Comparison of ENCODE assay signal across 35 cellular contexts in genomic region chr17:30532871-30533270, GRCh38.
"Had no signal": no experiment of that assay in that cellular context is flagged by ENCODE, and none has a peak within 500 bp of the region (broad histone marks: within the 10 kb centered on the region; RNA-seq: fewer than 3 reads in every experiment).

No MANE protein-coding gene starts in this region.

- H3K4me1 Mint-ChIP-seq: activated CD4-positive, alpha-beta T cell treated with anti-CD3 and anti-CD28 coated beads for 36 hours; activated CD4-positive, alpha-beta T cell treated with anti-CD3 and anti-CD28 coated beads, Interleukin-2, amount 10 ng/mL, durations not matched to agents 24 days and 14 days; activated CD8-positive, alpha-beta memory T cell treated with anti-CD3 and anti-CD28 coated beads, Interleukin-2, amount 10 ng/mL, durations not matched to agents 7 days and 5 days; activated naive CD4-positive, alpha-beta T cell treated with anti-CD3 and anti-CD28 coated beads, Interleukin-2, amount 50 U/mL, for 24 hours; activated naive CD8-positive, alpha-beta T cell treated with anti-CD3 and anti-CD28 coated beads for 36 hours; activated naive CD8-positive, alpha-beta T cell treated with anti-CD3 and anti-CD28 coated beads, Interleukin-2, amount 50 U/mL, for 24 hours; brain; central memory CD8-positive, alpha-beta T cell had no signal

- H3K27ac ChIP-seq: adrenal gland, coronary artery, dorsolateral prefrontal cortex, esophagus muscularis mucosa, foreskin keratinocyte, gastrocnemius medialis, heart left ventricle had no signal

- H3K27me3 Mint-ChIP-seq: activated CD4-positive, alpha-beta memory T cell treated with anti-CD3 and anti-CD28 coated beads for 36 hours; activated CD4-positive, alpha-beta T cell treated with anti-CD3 and anti-CD28 coated beads for 36 hours; activated CD4-positive, alpha-beta T cell treated with anti-CD3 and anti-CD28 coated beads, Interleukin-2, amount 10 ng/mL, durations not matched to agents 24 days and 14 days; activated CD8-positive, alpha-beta memory T cell treated with anti-CD3 and anti-CD28 coated beads, Interleukin-2, amount 10 ng/mL, durations not matched to agents 7 days and 5 days; activated naive CD4-positive, alpha-beta T cell treated with anti-CD3 and anti-CD28 coated beads, Interleukin-2, amount 50 U/mL, for 24 hours; activated naive CD8-positive, alpha-beta T cell treated with anti-CD3 and anti-CD28 coated beads for 36 hours; activated naive CD8-positive, alpha-beta T cell treated with anti-CD3 and anti-CD28 coated beads, Interleukin-2, amount 50 U/mL, for 24 hours; brain; central memory CD8-positive, alpha-beta T cell; dendritic cell treated with granulocyte-macrophage colony-stimulating factor and Interleukin-4, amounts not matched to agents 40 ng/mL and 50 ng/mL, for 4 days had no signal

- H3K27ac Mint-ChIP-seq: activated CD4-positive, alpha-beta memory T cell treated with anti-CD3 and anti-CD28 coated beads for 36 hours; activated CD4-positive, alpha-beta T cell treated with anti-CD3 and anti-CD28 coated beads for 36 hours; activated CD4-positive, alpha-beta T cell treated with anti-CD3 and anti-CD28 coated beads, Interleukin-2, amount 10 ng/mL, durations not matched to agents 24 days and 14 days; activated CD8-positive, alpha-beta memory T cell treated with anti-CD3 and anti-CD28 coated beads, Interleukin-2, amount 10 ng/mL, durations not matched to agents 7 days and 5 days; activated CD8-positive, alpha-beta T cell treated with anti-CD3 and anti-CD28 coated beads, Interleukin-2, amount 10 ng/mL, durations not matched to agents 7 days and 5 days; activated naive CD4-positive, alpha-beta T cell treated with anti-CD3 and anti-CD28 coated beads for 36 hours; activated naive CD4-positive, alpha-beta T cell treated with anti-CD3 and anti-CD28 coated beads, Interleukin-2, amount 50 U/mL, for 24 hours; activated naive CD8-positive, alpha-beta T cell treated with anti-CD3 and anti-CD28 coated beads for 36 hours; activated naive CD8-positive, alpha-beta T cell treated with anti-CD3 and anti-CD28 coated beads, Interleukin-2, amount 50 U/mL, for 24 hours; activated T-helper 1 cell treated with anti-CD3 and anti-CD28 coated beads, Interleukin-12 subunit alpha, Interleukin-12 subunit beta, Interleukin-2, Interleukin-4 antibody, amounts not matched to agents 30 ng/mL and 10 ng/mL and 1 ng/mL, durations not matched to agents 14 hours and 24 hours and 36 hours; activated T-helper 2 cell treated with anti-CD3 and anti-CD28 coated beads, Interferon-gamma antibody, Interleukin-2, Interleukin-4, amounts not matched to agents 10 μg/mL and 5 μg/mL and 100 μg/mL, durations not matched to agents 14 hours and 24 hours and 36 hours; brain; dendritic cell treated with granulocyte-macrophage colony-stimulating factor and Interleukin-4, amounts not matched to agents 40 ng/mL and 50 ng/mL, for 4 days; endodermal cell had no signal

- H3K36me3 ChIP-seq: adrenal gland, gastrocnemius medialis had no signal

- H3K4me3 ChIP-seq: adrenal gland, coronary artery, dorsolateral prefrontal cortex, esophagus muscularis mucosa, gastrocnemius medialis, heart left ventricle had no signal

- H3K27me3 ChIP-seq: adrenal gland, dorsolateral prefrontal cortex, esophagus muscularis mucosa, foreskin keratinocyte, gastrocnemius medialis, heart left ventricle had no signal

- H3K4me1 ChIP-seq: adrenal gland, esophagus muscularis mucosa, foreskin keratinocyte, gastrocnemius medialis, heart left ventricle had no signal

- FAIRE-seq: bronchial epithelial cell had no signal

- ATAC-seq: activated CD4-positive, alpha-beta T cell treated with anti-CD3 and anti-CD28 coated beads for 36 hours; activated CD8-positive, alpha-beta memory T cell treated with anti-CD3 and anti-CD28 coated beads, Interleukin-2, amount 10 ng/mL, durations not matched to agents 7 days and 5 days; activated CD8-positive, alpha-beta T cell treated with anti-CD3 and anti-CD28 coated beads, Interleukin-2, amount 10 ng/mL, durations not matched to agents 7 days and 5 days; activated naive CD8-positive, alpha-beta T cell treated with anti-CD3 and anti-CD28 coated beads, Interleukin-2, amount 50 U/mL, for 24 hours; foreskin keratinocyte; gastrocnemius medialis; heart left ventricle had no signal

- H3K36me3 Mint-ChIP-seq: activated CD8-positive, alpha-beta memory T cell treated with anti-CD3 and anti-CD28 coated beads, Interleukin-2, amount 10 ng/mL, durations not matched to agents 7 days and 5 days; activated naive CD4-positive, alpha-beta T cell treated with anti-CD3 and anti-CD28 coated beads, Interleukin-2, amount 50 U/mL, for 24 hours; activated naive CD8-positive, alpha-beta T cell treated with anti-CD3 and anti-CD28 coated beads for 36 hours; brain had no signal

- DNase-seq: activated CD4-positive, alpha-beta memory T cell treated with anti-CD3 and anti-CD28 coated beads for 36 hours; activated CD4-positive, alpha-beta T cell treated with anti-CD3 and anti-CD28 coated beads for 36 hours; activated CD4-positive, alpha-beta T cell treated with anti-CD3 and anti-CD28 coated beads, Interleukin-2, amount 10 ng/mL, durations not matched to agents 24 days and 14 days; activated CD4-positive, CD25-positive, alpha-beta regulatory T cell; activated CD4-positive, CD25-positive, alpha-beta regulatory T cell treated with anti-CD3 and anti-CD28 coated beads, Interleukin-2, amount 50 U/mL, for 72 hours; activated CD8-positive, alpha-beta memory T cell treated with anti-CD3 and anti-CD28 coated beads, Interleukin-2, amount 10 ng/mL, durations not matched to agents 7 days and 5 days; activated CD8-positive, alpha-beta memory T cell treated with anti-CD3 and anti-CD28 coated beads, Interleukin-2, amount 50 U/mL, for 4 hours; activated CD8-positive, alpha-beta T cell treated with anti-CD3 and anti-CD28 coated beads, Interleukin-2, amount 10 ng/mL, durations not matched to agents 7 days and 5 days; activated effector memory CD4-positive, alpha-beta T cell treated with anti-CD3 and anti-CD28 coated beads, Interleukin-2, amount 50 U/mL, for 16 hours; activated naive CD4-positive, alpha-beta T cell treated with anti-CD3 and anti-CD28 coated beads for 36 hours; activated naive CD8-positive, alpha-beta T cell treated with anti-CD3 and anti-CD28 coated beads for 36 hours; activated naive CD8-positive, alpha-beta T cell treated with anti-CD3 and anti-CD28 coated beads, Interleukin-2, amount 50 U/mL, for 24 hours; activated T-cell treated with anti-CD3 and anti-CD28 coated beads, Interleukin-2, amount 50 U/mL, for 1 hour; activated T-cell treated with anti-CD3 and anti-CD28 coated beads, Interleukin-2, amount 50 U/mL, for 48 hours; adrenal gland; amygdala; aorta; dorsolateral prefrontal cortex; effector memory CD4-positive, alpha-beta T cell; endodermal cell; erythroblast; foreskin keratinocyte; gastrocnemius medialis; glutamatergic neuron; heart left ventricle; T-helper 2 cell had no signal

- H3K9me3 Mint-ChIP-seq: activated CD4-positive, alpha-beta T cell treated with anti-CD3 and anti-CD28 coated beads, Interleukin-2, amount 10 ng/mL, durations not matched to agents 24 days and 14 days; activated naive CD4-positive, alpha-beta T cell treated with anti-CD3 and anti-CD28 coated beads for 36 hours; activated naive CD4-positive, alpha-beta T cell treated with anti-CD3 and anti-CD28 coated beads, Interleukin-2, amount 50 U/mL, for 24 hours; activated naive CD8-positive, alpha-beta T cell treated with anti-CD3 and anti-CD28 coated beads for 36 hours; activated naive CD8-positive, alpha-beta T cell treated with anti-CD3 and anti-CD28 coated beads, Interleukin-2, amount 50 U/mL, for 24 hours; activated T-helper 1 cell treated with anti-CD3 and anti-CD28 coated beads, Interleukin-12 subunit alpha, Interleukin-12 subunit beta, Interleukin-2, Interleukin-4 antibody, amounts not matched to agents 30 ng/mL and 10 ng/mL and 1 ng/mL, durations not matched to agents 14 hours and 24 hours and 36 hours; activated T-helper 2 cell treated with anti-CD3 and anti-CD28 coated beads, Interferon-gamma antibody, Interleukin-2, Interleukin-4, amounts not matched to agents 10 μg/mL and 5 μg/mL and 100 μg/mL, durations not matched to agents 14 hours and 24 hours and 36 hours; brain; central memory CD8-positive, alpha-beta T cell; dendritic cell treated with granulocyte-macrophage colony-stimulating factor and Interleukin-4, amounts not matched to agents 40 ng/mL and 50 ng/mL, for 4 days; endodermal cell had no signal

- H3K4me3 Mint-ChIP-seq: activated CD4-positive, alpha-beta memory T cell treated with anti-CD3 and anti-CD28 coated beads for 36 hours; activated CD4-positive, alpha-beta T cell treated with anti-CD3 and anti-CD28 coated beads for 36 hours; activated CD4-positive, alpha-beta T cell treated with anti-CD3 and anti-CD28 coated beads, Interleukin-2, amount 10 ng/mL, durations not matched to agents 24 days and 14 days; activated CD8-positive, alpha-beta memory T cell treated with anti-CD3 and anti-CD28 coated beads, Interleukin-2, amount 10 ng/mL, durations not matched to agents 7 days and 5 days; activated CD8-positive, alpha-beta T cell treated with anti-CD3 and anti-CD28 coated beads, Interleukin-2, amount 10 ng/mL, durations not matched to agents 7 days and 5 days; activated naive CD4-positive, alpha-beta T cell treated with anti-CD3 and anti-CD28 coated beads for 36 hours; activated naive CD4-positive, alpha-beta T cell treated with anti-CD3 and anti-CD28 coated beads, Interleukin-2, amount 50 U/mL, for 24 hours; activated naive CD8-positive, alpha-beta T cell treated with anti-CD3 and anti-CD28 coated beads for 36 hours; activated naive CD8-positive, alpha-beta T cell treated with anti-CD3 and anti-CD28 coated beads, Interleukin-2, amount 50 U/mL, for 24 hours; activated T-helper 1 cell treated with anti-CD3 and anti-CD28 coated beads, Interleukin-12 subunit alpha, Interleukin-12 subunit beta, Interleukin-2, Interleukin-4 antibody, amounts not matched to agents 30 ng/mL and 10 ng/mL and 1 ng/mL, durations not matched to agents 14 hours and 24 hours and 36 hours; brain; central memory CD8-positive, alpha-beta T cell; dendritic cell treated with granulocyte-macrophage colony-stimulating factor and Interleukin-4, amounts not matched to agents 40 ng/mL and 50 ng/mL, for 4 days; endodermal cell had no signal

- H3K9me3 ChIP-seq: adrenal gland, esophagus muscularis mucosa, gastrocnemius medialis, heart left ventricle had no signal
